ENCODE assay signal across 12 cellular contexts in the genomic region with DNA sequence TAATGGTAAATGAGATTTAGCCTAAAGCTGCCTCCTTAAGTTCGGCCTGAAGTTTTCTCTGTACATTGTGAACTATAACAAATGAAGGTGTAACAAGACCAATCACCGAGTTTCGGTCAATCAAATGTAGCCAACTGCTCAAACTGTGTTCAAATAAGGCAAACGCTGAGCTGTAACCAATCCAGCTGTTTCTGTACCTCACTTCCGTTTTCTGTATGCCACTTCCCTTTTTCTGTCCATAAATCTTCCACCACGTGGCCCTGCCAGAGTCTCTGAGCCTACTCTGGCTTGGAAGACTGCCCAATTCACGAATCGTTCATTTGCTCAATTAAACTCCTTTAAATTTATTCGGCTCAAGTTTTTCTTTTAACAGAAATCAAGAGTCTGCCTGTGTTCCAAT.
DNase-seq lines count a peak whose midpoint lies in the region; ATAC-seq, FAIRE-seq and TF ChIP-seq lines count a peak whose summit lies in the region.
"Had no signal": no experiment of that assay in that cellular context is flagged by ENCODE, and none has a peak within 500 bp of the region (broad histone marks: within the 10 kb centered on the region; RNA-seq: fewer than 3 reads in every experiment).

No MANE protein-coding gene starts in this region.

- ATAC-seq in HG02623 (IDR thresholded peaks at IDR 0.05; ENCODE audit: unreplicated experiment), result peak; percentile 57
- ATAC-seq: T-cell had no signal

- no peak for FAIRE-seq in H54 (lab: Jason Lieb, UNC)

- TF ChIP-seq POLR2A in H54 (IDR thresholded peaks at IDR 0.05; ENCODE audit: low read depth, low read length), result no peak

- DNase-seq in CD1c-positive myeloid dendritic cell (ENCODE audit: extremely low spot score), result peak; percentile 86
- peak; percentile 5 for DNase-seq in NCI-H446 treated with DMSO at 0.1 percent for 48 hours (lab: John Stamatoyannopoulos, UW)
- peak; percentile 43 for DNase-seq in globus pallidus (ENCODE audit: low spot score)
- no peak for DNase-seq in H54 (ENCODE audit: insufficient read length, low spot score)
- DNase-seq in HCEC 1CT, result no peak
- no peak for DNase-seq in NCI-H1436 treated with DMSO at 0.1 percent for 48 hours (lab: John Stamatoyannopoulos, UW)
- no peak for DNase-seq in dermis blood vessel endothelial cell
- DNase-seq: brain microvascular endothelial cell; CD4-positive, alpha-beta T cell; NCI-H2227 treated with DMSO at 0.1 percent for 48 hours had no signal

Comparison
In these comparisons a context has a peak if more than half of its experiments do, and no peak if none do; other contexts are left out.
1. DNase-seq: peak in CD1c-positive myeloid dendritic cell (single experiment), NCI-H446 treated with DMSO at 0.1 percent for 48 hours (single experiment) and globus pallidus (single experiment); none in H54 (single experiment), HCEC 1CT (single experiment), NCI-H1436 treated with DMSO at 0.1 percent for 48 hours (single experiment) and dermis blood vessel endothelial cell (single experiment).